Comparison of ENCODE assay signal across 8 cellular contexts in genomic region chr16:50627419-50627818, GRCh38. TPM values are rescaled to one million over a fixed set of nuclear protein-coding genes. Genes with fewer than 3 reads are reported as not detected.
DNase-seq lines count a peak whose midpoint lies in the region; ATAC-seq lines count a peak whose summit lies in the region.

No MANE protein-coding gene starts in this region.

- DNase-seq in Daoy (ENCODE audit: low read depth): peak; percentile 19
- peak; percentile 63 for DNase-seq in NCI-H446 treated with DMSO at 0.1 percent for 48 hours (lab: John Stamatoyannopoulos, UW)
- DNase-seq in kidney tubule cell (ENCODE audit: low spot score): peak; percentile 15
- DNase-seq in stimulated activated naive CD4-positive, alpha-beta T cell treated with Interleukin-2 at 50 U/mL for 16 hours (lab: John Stamatoyannopoulos, UW): peak; percentile 15
- DNase-seq in NCI-H345 treated with DMSO at 0.1 percent for 48 hours (lab: John Stamatoyannopoulos, UW; ENCODE audit: unreplicated experiment): no peak
- no peak for DNase-seq in RKO (ENCODE audit: low spot score)

- ATAC-seq in HG03469 (IDR thresholded peaks at IDR 0.05; ENCODE audit: unreplicated experiment): no peak

- H3K4me1 Mint-ChIP-seq in activated naive CD8-positive, alpha-beta T cell (ENCODE audit: low read depth): peaks cover 37% of the 10 kb centered on the region

- H3K4me3 Mint-ChIP-seq in activated naive CD8-positive, alpha-beta T cell: peak overlapping the region; percentile 66

- no peaks in the 10 kb centered on the region for H3K9me3 Mint-ChIP-seq in activated naive CD8-positive, alpha-beta T cell (ENCODE audit: low read depth)

- peak overlapping the region; percentile 75 for H3K27ac Mint-ChIP-seq in activated naive CD8-positive, alpha-beta T cell

- H3K36me3 Mint-ChIP-seq in activated naive CD8-positive, alpha-beta T cell: peaks cover 5% of the 10 kb centered on the region

- H3K27me3 Mint-ChIP-seq in activated naive CD8-positive, alpha-beta T cell: no peaks in the 10 kb centered on the region

RNA-seq across cellular contexts. Expression of gene SNX20, which starts 53.7 kb away (rescaled TPM):
- not detected in 2 replicates for total RNA-seq in Daoy (2014; rRNA removed; shearing (Covaris generic))

Comparison
In these comparisons a context has a peak if more than half of its experiments do, and no peak if none do; other contexts are left out.
1. DNase-seq: peak in Daoy (single experiment), NCI-H446 treated with DMSO at 0.1 percent for 48 hours (single experiment), kidney tubule cell (single experiment) and stimulated activated naive CD4-positive, alpha-beta T cell treated with Interleukin-2 at 50 U/mL for 16 hours (single experiment); none in NCI-H345 treated with DMSO at 0.1 percent for 48 hours (single experiment) and RKO (single experiment).